ENCODE assay signal across 8 cellular contexts in the genomic region with DNA sequence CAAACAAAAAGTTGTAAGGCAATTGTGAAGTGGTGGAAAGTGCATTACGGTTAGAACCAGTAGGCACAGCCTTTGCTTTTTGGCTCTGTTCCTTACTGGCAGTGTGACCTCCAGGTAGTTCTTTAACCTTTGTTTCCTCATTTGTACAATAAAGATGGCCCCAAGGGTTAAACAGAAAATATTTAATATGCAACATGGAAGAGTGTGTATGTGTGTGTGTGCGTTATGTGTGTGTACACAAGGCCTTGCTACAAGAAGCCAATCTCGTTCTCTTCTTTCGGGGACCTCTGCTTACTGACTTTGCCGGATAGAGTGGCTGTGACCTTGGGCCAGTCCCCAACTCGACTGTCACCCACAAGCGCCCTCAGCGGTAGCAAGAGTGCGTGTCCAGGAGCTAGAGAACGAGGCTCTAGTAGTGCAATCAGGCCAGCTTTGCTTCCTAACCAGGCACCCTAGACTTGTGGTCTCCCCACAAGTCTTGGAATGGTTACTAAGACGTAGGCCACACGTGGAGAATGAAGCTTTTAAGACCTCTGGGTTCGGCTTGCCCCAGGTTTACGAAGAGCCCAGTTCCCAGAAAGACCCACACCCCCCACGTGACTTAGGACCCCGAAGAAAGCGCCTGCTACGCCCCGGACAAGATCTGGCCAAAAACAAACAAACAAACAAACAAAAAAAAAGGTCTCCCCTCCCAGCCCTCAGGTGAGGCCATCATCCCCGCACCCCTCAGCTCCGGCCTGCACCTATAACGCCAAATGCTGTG. TPM values are rescaled to one million over a fixed set of nuclear protein-coding genes. Genes with fewer than 3 reads are reported as not detected.
A peak's percentile ranks its signal among the peaks of the same experiment; 100 is the strongest.
DNase-seq lines count a peak whose midpoint lies in the region; ATAC-seq and TF ChIP-seq lines count a peak whose summit lies in the region.

No MANE protein-coding gene starts in this region.

- H3K27me3 Mint-ChIP-seq in T-helper 17 cell (no peaks in the 10 kb centered on the region), chondrocyte (ENCODE audit: low read depth) (no peaks in the 10 kb centered on the region)

- H3K27ac Mint-ChIP-seq in T-helper 17 cell (peak overlapping the region; percentile 99), chondrocyte (ENCODE audit: unreplicated experiment) (peak overlapping the region; percentile 96)

- DNase-seq in AML-193 (lab: John Stamatoyannopoulos, UW) (peak; percentile 61 to 74), KG1 (lab: John Stamatoyannopoulos, UW) (peak; percentile 77), T-helper 17 cell (peak in 1 of 3 donors; percentile 15), chondrocyte (ENCODE audit: low spot score) (no peak), left lobe of liver (ENCODE audit: low spot score) (peak; percentile 78), NCI-H774 (lab: John Stamatoyannopoulos, UW) (no peak)
- DNase-seq in stimulated activated CD8-positive, alpha-beta memory T cell treated with anti-CD3 and anti-CD28 coated beads, Interleukin-15, amount 100 ng/mL, for 48 hours (ENCODE audit: low read depth in 2 of 2), result peak; percentile 7 to 20

- H3K36me3 Mint-ChIP-seq in T-helper 17 cell (ENCODE audit: low read depth) (peaks cover 9% of the 10 kb centered on the region), chondrocyte (ENCODE audit: low read depth) (peaks cover 4% of the 10 kb centered on the region)

- H3K9me3 ChIP-seq in T-helper 17 cell (ENCODE audit: control insufficient read depth, low read length, poor library complexity, severe bottlenecking), result no peaks in the 10 kb centered on the region

- H3K4me1 Mint-ChIP-seq in T-helper 17 cell (peaks cover 69% of the 10 kb centered on the region), chondrocyte (ENCODE audit: low read depth) (peaks cover 61% of the 10 kb centered on the region)

- no peak for TF ChIP-seq CTCF in chondrocyte (IDR thresholded peaks at IDR 0.05)

- H3K4me3 Mint-ChIP-seq in T-helper 17 cell, result peak overlapping the region; percentile 99
- H3K4me3 Mint-ChIP-seq in chondrocyte (ENCODE audit: unreplicated experiment), result peak overlapping the region; percentile 97

- no peaks in the 10 kb centered on the region for H3K9me3 Mint-ChIP-seq in chondrocyte (ENCODE audit: low read depth)

- ATAC-seq in GM18909 (IDR thresholded peaks at IDR 0.05; ENCODE audit: poor library complexity, unreplicated experiment) (peak; percentile 24), T-helper 17 cell (no peak), left lobe of liver (peak; percentile 51)

RNA-seq across cellular contexts. Expression of a gene that starts 0.6 kb away (rescaled TPM):
- total RNA-seq in T-helper 17 cell (10 to 100 TPM; 21.5 to 23.1 TPM), chondrocyte (26.3 to 30.1 TPM (median 28.7 TPM) in 3 replicates), left lobe of liver (70.2 TPM)

RNA-seq across cellular contexts. Expression of a gene that starts 2.7 kb away (rescaled TPM):
- total RNA-seq in T-helper 17 cell (100 to 1,000 TPM in 1 of 2 donors, 10 to 100 TPM in 1; 87.1 to 111 TPM), chondrocyte (71.3 to 95.0 TPM (median 72.2 TPM) in 3 replicates), left lobe of liver (66.2 TPM)

RNA-seq across cellular contexts. Expression of a gene that starts 46.8 kb away (rescaled TPM):
- total RNA-seq in T-helper 17 cell, result 1 to 10 TPM; 1.6 to 2.7 TPM
- total RNA-seq in chondrocyte, result 1.2 to 1.6 TPM (median 1.3 TPM) in 3 replicates
- 0.88 TPM for total RNA-seq in left lobe of liver

RNA-seq across cellular contexts. Expression of a gene that starts 58.5 kb away (rescaled TPM):
- total RNA-seq in T-helper 17 cell (1 to 10 TPM in 1 of 2 donors, under 1 TPM in 1; 0.42 to 1.9 TPM), chondrocyte (0.15 to 0.28 TPM (median 0.27 TPM) in 3 replicates), left lobe of liver (1.2 TPM)

Comparison
In these comparisons a context has a peak if more than half of its experiments do, and no peak if none do; other contexts are left out.
1. DNase-seq: peak in AML-193 (2 of 2), KG1 (single experiment), left lobe of liver (single experiment) and stimulated activated CD8-positive, alpha-beta memory T cell treated with anti-CD3 and anti-CD28 coated beads, Interleukin-15, amount 100 ng/mL, for 48 hours (2 of 2); none in chondrocyte (single experiment) and NCI-H774 (single experiment).